25 cellular contexts compared by ENCODE assay signal in genomic region chr1:78015148-78015547, GRCh38. TPM values are rescaled to one million over a fixed set of nuclear protein-coding genes. Genes with fewer than 3 reads are reported as not detected.
"Had no signal": no experiment of that assay in that cellular context is flagged by ENCODE, and none has a peak within 500 bp of the region (broad histone marks: within the 10 kb centered on the region; RNA-seq: fewer than 3 reads in every experiment).

No MANE protein-coding gene starts in this region.

- H3K4me3 Mint-ChIP-seq: activated naive CD8-positive, alpha-beta T cell treated with anti-CD3 and anti-CD28 coated beads, Interleukin-2, amount 50 U/mL, for 24 hours; activated T-cell treated with anti-CD3 and anti-CD28 coated beads, Interleukin-2, amount 50 U/mL, for 4 hours; T-helper 1 cell treated with Interleukin-12 subunit alpha and Interleukin-12 subunit beta and Interleukin-4 antibody, amounts not matched to agents 30 μg/mL and 1 μg/mL, for 36 hours had no signal

- DNase-seq: activated CD4-positive, alpha-beta T cell treated with anti-CD3 and anti-CD28 coated beads for 4 hours; activated effector memory CD4-positive, alpha-beta T cell treated with anti-CD3 and anti-CD28 coated beads, Interleukin-2, amount 50 U/mL, for 16 hours; activated naive CD4-positive, alpha-beta T cell treated with Interleukin-2 at 50 U/mL for 16 hours; activated naive CD8-positive, alpha-beta T cell treated with anti-CD3 and anti-CD28 coated beads, Interleukin-2, amount 50 U/mL, for 24 hours; activated T-cell treated with anti-CD3 and anti-CD28 coated beads, Interleukin-2, amount 50 U/mL, for 4 hours; amygdala; brain microvascular endothelial cell; IMR-90; KG1; NCI-H1048; NCI-H146; NCI-H1930; NCI-H2171 treated with DMSO at 0.1 percent for 48 hours; NCI-H226; NCI-H69; NK-92 treated with Interleukin-12 subunit alpha and Interleukin-12 subunit beta, amount 100 ng/mL, for 24 hours; OCI-M1; RPMI8226; SJCRH30 had no signal

- H3K27me3 Mint-ChIP-seq: activated naive CD8-positive, alpha-beta T cell treated with anti-CD3 and anti-CD28 coated beads, Interleukin-2, amount 50 U/mL, for 24 hours had no signal

- H3K9me3 Mint-ChIP-seq: activated naive CD4-positive, alpha-beta T cell treated with anti-CD3 and anti-CD28 coated beads, Interleukin-2, amount 50 U/mL, for 72 hours; activated naive CD8-positive, alpha-beta T cell treated with anti-CD3 and anti-CD28 coated beads, Interleukin-2, amount 50 U/mL, for 24 hours; activated T-cell treated with anti-CD3 and anti-CD28 coated beads, Interleukin-2, amount 50 U/mL, for 4 hours; T-helper 1 cell treated with Interleukin-12 subunit alpha and Interleukin-12 subunit beta and Interleukin-4 antibody, amounts not matched to agents 30 μg/mL and 1 μg/mL, for 36 hours had no signal

- H3K4me3 ChIP-seq: cardiac muscle cell, SJCRH30 had no signal

- H3K27ac Mint-ChIP-seq: activated naive CD4-positive, alpha-beta T cell treated with anti-CD3 and anti-CD28 coated beads, Interleukin-2, amount 50 U/mL, for 72 hours; activated naive CD8-positive, alpha-beta T cell treated with anti-CD3 and anti-CD28 coated beads, Interleukin-2, amount 50 U/mL, for 24 hours; T-helper 1 cell treated with Interleukin-12 subunit alpha and Interleukin-12 subunit beta and Interleukin-4 antibody, amounts not matched to agents 30 μg/mL and 1 μg/mL, for 36 hours had no signal

- H3K4me1 ChIP-seq: SJCRH30 had no signal

- H3K27me3 ChIP-seq: brain microvascular endothelial cell, cardiac muscle cell, SJCRH30 had no signal

- H3K9me3 ChIP-seq: SJCRH30 had no signal

- ATAC-seq: activated CD4-positive, CD25-positive, alpha-beta regulatory T cell treated with anti-CD3 and anti-CD28 coated beads, Interleukin-2, amount 50 U/mL, for 24 hours; activated naive CD4-positive, alpha-beta T cell treated with anti-CD3 and anti-CD28 coated beads, Interleukin-2, amount 50 U/mL, for 72 hours; activated naive CD8-positive, alpha-beta T cell treated with anti-CD3 and anti-CD28 coated beads, Interleukin-2, amount 50 U/mL, for 24 hours; activated T-cell treated with anti-CD3 and anti-CD28 coated beads, Interleukin-2, amount 50 U/mL, for 4 hours; Panc1 had no signal

RNA-seq across cellular contexts. Expression of gene GIPC2, which starts 30.6 kb away (rescaled TPM):
- total RNA-seq: NCI-H460, SJCRH30 had no signal
